Comparison of ENCODE assay signal across 22 cellular contexts in genomic region chr1:24659166-24659904, GRCh38. TPM values are rescaled to one million over a fixed set of nuclear protein-coding genes. Genes with fewer than 3 reads are reported as not detected.
A peak's percentile ranks its signal among the peaks of the same experiment; 100 is the strongest.
DNase-seq lines count a peak whose midpoint lies in the region; ATAC-seq and TF ChIP-seq lines count a peak whose summit lies in the region.
"Had no signal": no experiment of that assay in that cellular context is flagged by ENCODE, and none has a peak within 500 bp of the region (broad histone marks: within the 10 kb centered on the region; RNA-seq: fewer than 3 reads in every experiment).

No MANE protein-coding gene starts in this region.

- no peak overlapping the region for H3K4me3 ChIP-seq in GM23248
- H3K4me3 ChIP-seq: A549, SJCRH30 had no signal

- no peaks in the 10 kb centered on the region for H3K27me3 Mint-ChIP-seq in activated CD4-positive, alpha-beta memory T cell treated with anti-CD3 and anti-CD28 coated beads for 36 hours
- H3K27me3 Mint-ChIP-seq in activated CD4-positive, alpha-beta memory T cell treated with anti-CD3 and anti-CD28 coated beads, Interleukin-2, amount 10 ng/mL, durations not matched to agents 7 days and 5 days: no peaks in the 10 kb centered on the region
- H3K27me3 Mint-ChIP-seq in activated naive CD8-positive, alpha-beta T cell treated with anti-CD3 and anti-CD28 coated beads, Interleukin-2, amount 10 ng/mL, durations not matched to agents 7 days and 5 days: no peaks in the 10 kb centered on the region
- no peaks in the 10 kb centered on the region for H3K27me3 Mint-ChIP-seq in nephron progenitor cell (ENCODE audit: low read depth, poor library complexity)

- H3F3A ChIP-seq in GM23248 (ENCODE audit: insufficient read depth): peaks cover 56% of the 10 kb centered on the region

- peak overlapping the region; percentile 36 for H3K27ac ChIP-seq in GM23248
- H3K27ac ChIP-seq: A549, neutrophil, SJCRH30 had no signal

- H3K9me3 ChIP-seq in GM23248 (ENCODE audit: low read depth): no peaks in the 10 kb centered on the region
- H3K9me3 ChIP-seq: A549, BE2C, neutrophil, SJCRH30 had no signal

- H3K4me1 ChIP-seq in GM23248 (ENCODE audit: insufficient read depth): peaks cover 10% of the 10 kb centered on the region
- H3K4me1 ChIP-seq: BE2C, foreskin keratinocyte, SJCRH30 had no signal

- H2AFZ ChIP-seq in GM23248: no peak overlapping the region

- no peaks in the 10 kb centered on the region for H3K27me3 ChIP-seq in GM23248 (replicated peaks; ENCODE audit: insufficient read depth)
- H3K27me3 ChIP-seq: BE2C, foreskin keratinocyte, neutrophil, SJCRH30 had no signal

- H3K4me2 ChIP-seq in GM23248 (ENCODE audit: unreplicated experiment): no peak overlapping the region
- H3K4me2 ChIP-seq: A549 had no signal

- intact Hi-C loops in activated CD4-positive, alpha-beta memory T cell treated with anti-CD3 and anti-CD28 coated beads for 36 hours (cut with micrococcal nuclease): no loop called here

- CTCF ChIA-PET in activated CD4-positive, alpha-beta memory T cell treated with anti-CD3 and anti-CD28 coated beads for 36 hours (lab: Charles Lee): interaction anchor here (0.9 to 1.2 kb wide), 3 partner anchors 30 to 267 kb away, joined by 3 to 4 read pairs (median 3); no protein-coding TSS in a partner anchor
- CTCF ChIA-PET in activated CD4-positive, alpha-beta memory T cell treated with anti-CD3 and anti-CD28 coated beads, Interleukin-2, amount 10 ng/mL, durations not matched to agents 7 days and 5 days (lab: Charles Lee): interaction anchor here (1.5 kb wide), 1 partner anchor 176 kb away, joined by 5 read pairs; no protein-coding TSS in a partner anchor

- in situ Hi-C loops in GM23248 (cut with MboI): no loop called here

- no peak overlapping the region for H3K9ac ChIP-seq in GM23248

- no peak for ATAC-seq in activated naive CD8-positive, alpha-beta T cell treated with anti-CD3 and anti-CD28 coated beads, Interleukin-2, amount 10 ng/mL, durations not matched to agents 7 days and 5 days (ENCODE audit: low read depth)
- no peak for ATAC-seq in GM21367 (IDR thresholded peaks at IDR 0.05; ENCODE audit: unreplicated experiment)
- ATAC-seq: A549, foreskin keratinocyte, left ventricle myocardium superior had no signal

- TF ChIP-seq CTCF in nephron progenitor cell (IDR thresholded peaks at IDR 0.05) (no peak), GM10266 (IDR thresholded peaks at IDR 0.05; ENCODE audit: control insufficient read depth, insufficient read depth, low read depth, missing control alignments) (no peak)

- H3K4me1 Mint-ChIP-seq in activated CD4-positive, alpha-beta memory T cell treated with anti-CD3 and anti-CD28 coated beads for 36 hours (ENCODE audit: low read depth): peaks cover 37% of the 10 kb centered on the region
- peaks cover 30% of the 10 kb centered on the region for H3K4me1 Mint-ChIP-seq in activated CD4-positive, alpha-beta memory T cell treated with anti-CD3 and anti-CD28 coated beads, Interleukin-2, amount 10 ng/mL, durations not matched to agents 7 days and 5 days
- peaks cover 20% of the 10 kb centered on the region for H3K4me1 Mint-ChIP-seq in activated naive CD8-positive, alpha-beta T cell treated with anti-CD3 and anti-CD28 coated beads, Interleukin-2, amount 10 ng/mL, durations not matched to agents 7 days and 5 days
- H3K4me1 Mint-ChIP-seq in nephron progenitor cell: no peaks in the 10 kb centered on the region

- H3K27ac Mint-ChIP-seq in activated CD4-positive, alpha-beta memory T cell treated with anti-CD3 and anti-CD28 coated beads for 36 hours: peak overlapping the region; percentile 46
- no peak overlapping the region for H3K27ac Mint-ChIP-seq in activated CD4-positive, alpha-beta memory T cell treated with anti-CD3 and anti-CD28 coated beads, Interleukin-2, amount 10 ng/mL, durations not matched to agents 7 days and 5 days
- H3K27ac Mint-ChIP-seq in activated naive CD8-positive, alpha-beta T cell treated with anti-CD3 and anti-CD28 coated beads, Interleukin-2, amount 10 ng/mL, durations not matched to agents 7 days and 5 days: peak overlapping the region; percentile 28
- peak overlapping the region; percentile 81 for H3K27ac Mint-ChIP-seq in nephron progenitor cell
- H3K27ac Mint-ChIP-seq: T-helper 1 cell treated with Interleukin-12 subunit alpha and Interleukin-12 subunit beta and Interleukin-4 antibody, amounts not matched to agents 30 μg/mL and 1 μg/mL, for 36 hours had no signal

- no peaks in the 10 kb centered on the region for H3K9me2 ChIP-seq in GM23248 (ENCODE audit: insufficient read depth)

- H3K36me3 Mint-ChIP-seq in activated CD4-positive, alpha-beta memory T cell treated with anti-CD3 and anti-CD28 coated beads for 36 hours: peaks cover 65% of the 10 kb centered on the region
- peaks cover 76% of the 10 kb centered on the region for H3K36me3 Mint-ChIP-seq in activated CD4-positive, alpha-beta memory T cell treated with anti-CD3 and anti-CD28 coated beads, Interleukin-2, amount 10 ng/mL, durations not matched to agents 7 days and 5 days (ENCODE audit: low read depth)
- peaks cover 42% of the 10 kb centered on the region for H3K36me3 Mint-ChIP-seq in activated naive CD8-positive, alpha-beta T cell treated with anti-CD3 and anti-CD28 coated beads, Interleukin-2, amount 10 ng/mL, durations not matched to agents 7 days and 5 days
- H3K36me3 Mint-ChIP-seq in nephron progenitor cell (ENCODE audit: low read depth): peaks cover 84% of the 10 kb centered on the region

- H3K9me3 Mint-ChIP-seq in activated CD4-positive, alpha-beta memory T cell treated with anti-CD3 and anti-CD28 coated beads for 36 hours: no peaks in the 10 kb centered on the region
- H3K9me3 Mint-ChIP-seq in activated CD4-positive, alpha-beta memory T cell treated with anti-CD3 and anti-CD28 coated beads, Interleukin-2, amount 10 ng/mL, durations not matched to agents 7 days and 5 days: no peaks in the 10 kb centered on the region
- H3K9me3 Mint-ChIP-seq in activated naive CD8-positive, alpha-beta T cell treated with anti-CD3 and anti-CD28 coated beads, Interleukin-2, amount 10 ng/mL, durations not matched to agents 7 days and 5 days: no peaks in the 10 kb centered on the region
- no peaks in the 10 kb centered on the region for H3K9me3 Mint-ChIP-seq in nephron progenitor cell
- H3K9me3 Mint-ChIP-seq: T-helper 1 cell treated with Interleukin-12 subunit alpha and Interleukin-12 subunit beta and Interleukin-4 antibody, amounts not matched to agents 30 μg/mL and 1 μg/mL, for 36 hours had no signal

- POLR2A ChIA-PET in activated CD4-positive, alpha-beta memory T cell treated with anti-CD3 and anti-CD28 coated beads for 36 hours (lab: Charles Lee): no interaction called here
- POLR2A ChIA-PET in activated CD4-positive, alpha-beta memory T cell treated with anti-CD3 and anti-CD28 coated beads, Interleukin-2, amount 10 ng/mL, durations not matched to agents 7 days and 5 days (lab: Charles Lee): interaction anchor here (0.9 to 1.6 kb wide), 3 partner anchors 14 to 244 kb away, joined by 4 to 6 read pairs (median 4); partner anchors contain the start of gene SRRM1
- POLR2A ChIA-PET in activated naive CD8-positive, alpha-beta T cell treated with anti-CD3 and anti-CD28 coated beads, Interleukin-2, amount 10 ng/mL, durations not matched to agents 7 days and 5 days (lab: Charles Lee): no interaction called here

- peaks cover 98% of the 10 kb centered on the region for H3K79me2 ChIP-seq in GM23248 (ENCODE audit: insufficient read depth)

- 93 to 100% methylated on average over 2 of the region's 2 CpGs for WGBS in GM23248 (ENCODE audit: low coverage in 1 of 2, low lambda C conversion rate in 2 of 2, missing lambda C conversion rate in 2 of 2), 2 experiments

- no peak overlapping the region for H3K4me3 Mint-ChIP-seq in activated CD4-positive, alpha-beta memory T cell treated with anti-CD3 and anti-CD28 coated beads for 36 hours
- no peak overlapping the region for H3K4me3 Mint-ChIP-seq in activated CD4-positive, alpha-beta memory T cell treated with anti-CD3 and anti-CD28 coated beads, Interleukin-2, amount 10 ng/mL, durations not matched to agents 7 days and 5 days
- no peak overlapping the region for H3K4me3 Mint-ChIP-seq in activated naive CD8-positive, alpha-beta T cell treated with anti-CD3 and anti-CD28 coated beads, Interleukin-2, amount 10 ng/mL, durations not matched to agents 7 days and 5 days
- H3K4me3 Mint-ChIP-seq in nephron progenitor cell: no peak overlapping the region
- H3K4me3 Mint-ChIP-seq: T-helper 1 cell treated with Interleukin-12 subunit alpha and Interleukin-12 subunit beta and Interleukin-4 antibody, amounts not matched to agents 30 μg/mL and 1 μg/mL, for 36 hours had no signal

- H4K20me1 ChIP-seq in GM23248 (ENCODE audit: insufficient read depth): no peaks in the 10 kb centered on the region

- peaks cover 70% of the 10 kb centered on the region for H3K36me3 ChIP-seq in GM23248 (ENCODE audit: low read depth)

- no peak for DNase-seq in activated CD4-positive, alpha-beta memory T cell treated with anti-CD3 and anti-CD28 coated beads for 36 hours
- no peak for DNase-seq in activated CD4-positive, alpha-beta memory T cell treated with anti-CD3 and anti-CD28 coated beads, Interleukin-2, amount 10 ng/mL, durations not matched to agents 7 days and 5 days
- DNase-seq in GM23248 (no peak), nephron progenitor cell (no peak), GM10266 (ENCODE audit: extremely low spot score) (no peak)
- no peak for DNase-seq in activated naive CD8-positive, alpha-beta T cell treated with anti-CD3 and anti-CD28 coated beads, Interleukin-2, amount 10 ng/mL, durations not matched to agents 7 days and 5 days
- no peak for DNase-seq in activated effector memory CD4-positive, alpha-beta T cell treated with anti-CD3 and anti-CD28 coated beads, Interleukin-2, amount 50 U/mL, for 16 hours
- DNase-seq: activated CD4-positive, alpha-beta T cell treated with anti-CD3 and anti-CD28 coated beads for 4 hours; activated CD8-positive, alpha-beta memory T cell treated with anti-CD3 and anti-CD28 coated beads, Interleukin-2, amount 50 U/mL, for 48 hours; activated naive CD4-positive, alpha-beta T cell; BE2C; erythroblast; foreskin keratinocyte; left ventricle myocardium superior; NCI-H1417 treated with DMSO at 0.1 percent for 48 hours; NCI-H446; SJCRH30; stimulated activated CD4-positive, alpha-beta T cell treated with anti-CD3 and anti-CD28 coated beads, Interleukin-4, amount 100 ng/mL, for 4 hours had no signal

RNA-seq across cellular contexts. Expression of gene SRRM1, which starts 16.2 kb away (rescaled TPM):
- 100 to 1,000 TPM; 225 to 227 TPM for total RNA-seq in activated CD4-positive, alpha-beta memory T cell treated with anti-CD3 and anti-CD28 coated beads for 36 hours
- total RNA-seq in activated CD4-positive, alpha-beta memory T cell treated with anti-CD3 and anti-CD28 coated beads, Interleukin-2, amount 10 ng/mL, durations not matched to agents 7 days and 5 days: 100 to 1,000 TPM; 172 to 183 TPM
- 29.0 and 36.1 TPM in 2 replicates for total RNA-seq in GM23248 (2014; rRNA removed; shearing (Covaris generic))
- 128 and 143 TPM in 2 replicates for polyA plus RNA-seq in GM23248 (2016; fragmentation: Nextera tagmentation; extraction: Ambion mirVana)
- 100 to 1,000 TPM; 211 to 220 TPM for total RNA-seq in activated naive CD8-positive, alpha-beta T cell treated with anti-CD3 and anti-CD28 coated beads, Interleukin-2, amount 10 ng/mL, durations not matched to agents 7 days and 5 days
